Comparison of ENCODE assay signal across 15 cellular contexts in the genomic region with DNA sequence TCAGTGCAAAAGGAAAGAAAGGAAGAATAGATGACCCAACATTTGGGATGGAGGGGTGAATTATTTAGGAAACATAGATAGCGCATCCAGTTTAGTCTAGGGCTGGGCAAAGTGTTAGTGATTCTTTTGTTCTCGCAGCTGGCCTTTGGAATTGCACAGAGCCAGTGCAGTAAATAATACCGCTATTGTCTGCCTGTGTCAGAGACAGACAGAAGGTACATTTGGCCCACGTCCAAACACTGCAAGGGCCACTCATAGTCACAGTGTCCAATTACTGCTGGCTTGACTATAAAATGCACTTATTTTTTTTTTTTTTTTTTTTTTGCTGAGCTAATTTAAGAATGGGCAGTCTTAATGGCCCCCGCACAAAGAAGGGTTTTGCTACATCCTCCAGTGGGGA.
DNase-seq lines count a peak whose midpoint lies in the region; ATAC-seq, FAIRE-seq and TF ChIP-seq lines count a peak whose summit lies in the region.
"Had no signal": no experiment of that assay in that cellular context is flagged by ENCODE, and none has a peak within 500 bp of the region (broad histone marks: within the 10 kb centered on the region; RNA-seq: fewer than 3 reads in every experiment).

No MANE protein-coding gene starts in this region.

- 17 to 48% (median 29%) methylated on average over 5 of the region's 5 CpGs for WGBS in small intestine, 3 donors

- H3K27me3 ChIP-seq in dorsolateral prefrontal cortex: peaks cover 0 to 11% (median 0%) of the 10 kb centered on the region in 45 donors
- H3K27me3 ChIP-seq in small intestine (ENCODE audit: control insufficient read depth in 2 of 2, insufficient read depth in 2 of 2, low read length in 2 of 2): no peaks in the 10 kb centered on the region

- ATAC-seq in HG03342 (IDR thresholded peaks at IDR 0.05; ENCODE audit: unreplicated experiment): no peak
- ATAC-seq: WTC11 had no signal

- H3K4me3 ChIP-seq in dorsolateral prefrontal cortex (peak overlapping the region in 37 of 59 donors; percentile 2 to 54 (median 30)), small intestine (ENCODE audit: low read depth in 1 of 2, low read length in 2 of 2) (no peak overlapping the region)

- intact Hi-C loops in dorsolateral prefrontal cortex (cut with DNase I): loop anchor here (1.0 to 5.0 kb wide), 2 partner anchors 40 to 41 kb away; no protein-coding TSS in a partner anchor

- H3K27ac ChIP-seq in dorsolateral prefrontal cortex: peak overlapping the region in 16 of 59 donors; percentile 2 to 77 (median 58)
- H3K27ac ChIP-seq in small intestine (ENCODE audit: low read depth in 1 of 2, low read length in 1 of 2): no peak overlapping the region
- H3K27ac ChIP-seq: HL-60 had no signal

- DNase-seq in NCI-H1105 treated with DMSO at 0.1 percent for 48 hours (lab: John Stamatoyannopoulos, UW): peak; percentile 97
- DNase-seq in NCI-H526 (lab: John Stamatoyannopoulos, UW): peak; percentile 76 to 88
- peak; percentile 33 to 92 (median 78) for DNase-seq in dorsolateral prefrontal cortex
- peak; percentile 29 for DNase-seq in small intestine
- no peak for DNase-seq in CD1c-positive myeloid dendritic cell (ENCODE audit: extremely low spot score)
- DNase-seq in kidney tubule cell (ENCODE audit: low spot score): no peak
- no peak for DNase-seq in activated gamma-delta T cell (lab: John Stamatoyannopoulos, UW)
- DNase-seq: activated T-cell treated with anti-CD3 and anti-CD28 coated beads, Interleukin-2, amount 50 U/mL, for 48 hours; immature natural killer cell; SIG-M5; stimulated activated naive CD4-positive, alpha-beta T cell treated with Interleukin-2 at 50 U/mL for 16 hours had no signal

- no peaks in the 10 kb centered on the region for H3K36me3 ChIP-seq in small intestine (ENCODE audit: control insufficient read depth in 2 of 2, insufficient read depth in 2 of 2, low read length in 2 of 2)

- peak in 9 of 56 donors; percentile 5 to 32 (median 20) for TF ChIP-seq CTCF in dorsolateral prefrontal cortex (IDR thresholded peaks at IDR 0.05 in 54 of 56, conservative IDR thresholded peaks at IDR 0.05 in 2 of 56; ENCODE audit: low read depth in 1 of 56, partially characterized antibody in 56 of 56)

- no peaks in the 10 kb centered on the region for H3K4me1 ChIP-seq in small intestine (ENCODE audit: control insufficient read depth in 2 of 2, insufficient read depth in 1 of 2, low read depth in 1 of 2, low read length in 1 of 2)

- no peak for FAIRE-seq in small intestine (lab: Jason Lieb, UNC)
- FAIRE-seq: GM12891 had no signal

- H3K9me3 ChIP-seq in small intestine (ENCODE audit: control insufficient read depth, low read depth): no peaks in the 10 kb centered on the region

Comparison
In these comparisons a context has a peak if more than half of its experiments do, and no peak if none do; other contexts are left out.
1. DNase-seq: peak in NCI-H1105 treated with DMSO at 0.1 percent for 48 hours (single experiment), NCI-H526 (2 of 2), dorsolateral prefrontal cortex (10 of 10) and small intestine (single experiment); none in CD1c-positive myeloid dendritic cell (single experiment), kidney tubule cell (single experiment) and activated gamma-delta T cell (single experiment).
2. H3K4me3 ChIP-seq: peak in dorsolateral prefrontal cortex (37 of 59); none in small intestine (0 of 2).